6 cellular contexts compared by ENCODE assay signal in genomic region chr17:75854881-75855309, GRCh38. TPM values are rescaled to one million over a fixed set of nuclear protein-coding genes. Genes with fewer than 3 reads are reported as not detected.
DNase-seq lines count a peak whose midpoint lies in the region; ATAC-seq, FAIRE-seq and TF ChIP-seq lines count a peak whose summit lies in the region.

No MANE protein-coding gene starts in this region.

- peak; percentile 39; the same call in 1 of the 2 replicates for TF ChIP-seq POLR2A in A549 (IDR thresholded peaks at IDR 0.05; ENCODE audit: low read length)

- H3K4me3 Mint-ChIP-seq in activated CD4-positive, alpha-beta T cell treated with anti-CD3 and anti-CD28 coated beads, Interleukin-2, amount 10 ng/mL, durations not matched to agents 7 days and 5 days, result no peak overlapping the region

- H3K4me3 ChIP-seq in A549 (peak overlapping the region; percentile 58), OCI-LY7 (ENCODE audit: low read depth, low read length, poor library complexity, severe bottlenecking) (peak overlapping the region; percentile 78), iPS-20b (ENCODE audit: low read length) (peak overlapping the region; percentile 88)

- intact Hi-C loops in OCI-LY7 (cut with micrococcal nuclease; ENCODE audit: unreplicated experiment), result loop anchor here (1.0 to 5.0 kb wide), 7 partner anchors 21 to 217 kb away; partner anchors contain the start of genes GALR2, MRPL38, RECQL5 and SAP30BP

- CTCF ChIA-PET in A549 (lab: Yijun Ruan, JAX), result interaction anchor here (0.9 to 37.0 kb wide), 15 partner anchors 9 to 147 kb away, joined by 3 to 691 read pairs (median 7); partner anchors contain the start of genes GALK1, TRIM47, TRIM65 and UNC13D
- CTCF ChIA-PET in OCI-LY7 (lab: Charles Lee; ENCODE audit: unreplicated experiment), result interaction anchor here (0.6 to 2.4 kb wide), 10 partner anchors 9 to 651 kb away, joined by 3 to 10 read pairs (median 4); partner anchors contain the start of gene TRIM65
- CTCF ChIA-PET in activated CD4-positive, alpha-beta T cell treated with anti-CD3 and anti-CD28 coated beads, Interleukin-2, amount 10 ng/mL, durations not matched to agents 7 days and 5 days (lab: Charles Lee), result interaction anchor here (0.6 to 2.9 kb wide), 18 partner anchors 10 to 267 kb away, joined by 3 to 30 read pairs (median 5); partner anchors contain the start of genes GALK1, TRIM47 and UNC13D

- WGBS in A549 (ENCODE audit: missing lambda C conversion rate), result 3% methylated on average over 12 of the region's 19 CpGs

- H3K4me1 Mint-ChIP-seq in activated CD4-positive, alpha-beta T cell treated with anti-CD3 and anti-CD28 coated beads, Interleukin-2, amount 10 ng/mL, durations not matched to agents 7 days and 5 days, result peaks cover 36% of the 10 kb centered on the region

- peaks cover 17% of the 10 kb centered on the region; the same call in 1 of the 2 replicates for H3K79me2 ChIP-seq in OCI-LY7 (ENCODE audit: insufficient read depth, low read depth, low read length)

- peaks cover 4% of the 10 kb centered on the region; the same call in 1 of the 2 replicates for H4K20me1 ChIP-seq in OCI-LY7 (ENCODE audit: insufficient read depth, low read length)

- H3K27me3 Mint-ChIP-seq in activated CD4-positive, alpha-beta T cell treated with anti-CD3 and anti-CD28 coated beads, Interleukin-2, amount 10 ng/mL, durations not matched to agents 7 days and 5 days, result no peaks in the 10 kb centered on the region

- TF ChIP-seq RAD21 in A549 (conservative IDR thresholded peaks at IDR 0.05 in 1 of 2, IDR thresholded peaks at IDR 0.05 in 1 of 2), result no peak

- peaks cover 10% of the 10 kb centered on the region for H3K36me3 Mint-ChIP-seq in activated CD4-positive, alpha-beta T cell treated with anti-CD3 and anti-CD28 coated beads, Interleukin-2, amount 10 ng/mL, durations not matched to agents 7 days and 5 days (ENCODE audit: low read depth)

- H3K27me3 ChIP-seq in iPS-20b (ENCODE audit: insufficient read depth, low read length), result no peaks in the 10 kb centered on the region

- TF ChIP-seq EP300 in A549 (IDR thresholded peaks at IDR 0.05), result no peak

- no peak for FAIRE-seq in A549 (lab: Jason Lieb, UNC)

- peak overlapping the region; percentile 64; the same call in 1 of the 2 replicates for H3K9ac ChIP-seq in iPS-20b (ENCODE audit: low read depth, low read length)

- POLR2A ChIA-PET in A549 (lab: Yijun Ruan, JAX) (interaction anchor here (0.6 to 2.8 kb wide), 25 partner anchors 8 to 1110 kb away, joined by 3 to 68 read pairs (median 5); partner anchors contain the start of genes EXOC7, GALK1, TRIM47 and TRIM65), OCI-LY7 (lab: Charles Lee) (interaction anchor here (0.5 to 2.6 kb wide), 19 partner anchors 8 to 249 kb away, joined by 3 to 28 read pairs (median 4); partner anchors contain the start of genes EXOC7, MRPL38, TRIM65 and UNK)
- POLR2A ChIA-PET in activated CD4-positive, alpha-beta T cell treated with anti-CD3 and anti-CD28 coated beads, Interleukin-2, amount 10 ng/mL, durations not matched to agents 7 days and 5 days (lab: Charles Lee), result interaction anchor here (0.6 to 1.5 kb wide), 8 partner anchors 8 to 90 kb away, joined by 3 to 7 read pairs (median 4); partner anchors contain the start of gene GALK1

- H3K9me3 ChIP-seq in A549 (no peaks in the 10 kb centered on the region), OCI-LY7 (ENCODE audit: low read length) (no peaks in the 10 kb centered on the region), iPS-20b (ENCODE audit: insufficient read depth, low read depth, low read length) (no peaks in the 10 kb centered on the region)

- peak; percentile 27 to 37; a peak in 5 of 6 replicates for ATAC-seq in A549

- H3K27ac Mint-ChIP-seq in activated CD4-positive, alpha-beta T cell treated with anti-CD3 and anti-CD28 coated beads, Interleukin-2, amount 10 ng/mL, durations not matched to agents 7 days and 5 days, result no peak overlapping the region

- BruUV-seq in OCI-LY7 (replicated peaks; lab: Mats Ljungman, UMichigan), result no TSS peak

- peak overlapping the region; percentile 91 for H3K4me2 ChIP-seq in A549
- peak overlapping the region; percentile 90 for H3K4me2 ChIP-seq in OCI-LY7 (ENCODE audit: low read length)

- TF ChIP-seq CTCF in A549 (IDR thresholded peaks at IDR 0.05) (no peak), OCI-LY7 (conservative IDR thresholded peaks at IDR 0.05; ENCODE audit: low read length) (no peak)

- peaks cover 19% of the 10 kb centered on the region for H3K4me1 ChIP-seq in A549
- H3K4me1 ChIP-seq in OCI-LY7 (ENCODE audit: insufficient read depth, low read length, poor library complexity, severe bottlenecking), result peaks cover 33% of the 10 kb centered on the region
- peaks cover 8% of the 10 kb centered on the region; the same call in 1 of the 2 replicates for H3K4me1 ChIP-seq in iPS-20b (ENCODE audit: insufficient read depth, low read length)

- H2AFZ ChIP-seq in OCI-LY7 (ENCODE audit: low read length), result no peak overlapping the region

- peak in 1 of 2 experiments; percentile 58 for DNase-seq in A549 (ENCODE audit: low read depth in 1 of 2, low spot score in 1 of 2)
- no peak for DNase-seq in OCI-LY7 (ENCODE audit: low spot score)
- DNase-seq in SKM-1 (lab: John Stamatoyannopoulos, UW; ENCODE audit: unreplicated experiment), result no peak
- DNase-seq in NCI-H2107 treated with DMSO at 0.1 percent for 48 hours (lab: John Stamatoyannopoulos, UW; ENCODE audit: unreplicated experiment), result no peak
- no peak for DNase-seq in activated CD4-positive, alpha-beta T cell treated with anti-CD3 and anti-CD28 coated beads, Interleukin-2, amount 10 ng/mL, durations not matched to agents 7 days and 5 days

- H3K9me3 Mint-ChIP-seq in activated CD4-positive, alpha-beta T cell treated with anti-CD3 and anti-CD28 coated beads, Interleukin-2, amount 10 ng/mL, durations not matched to agents 7 days and 5 days, result no peaks in the 10 kb centered on the region

- H3K27ac ChIP-seq in A549 (peak overlapping the region; percentile 83 to 88), OCI-LY7 (ENCODE audit: low read depth, low read length, poor library complexity, severe bottlenecking) (peak overlapping the region; percentile 7), iPS-20b (ENCODE audit: low read length) (no peak overlapping the region)

- no peaks in the 10 kb centered on the region for H3K9me2 ChIP-seq in OCI-LY7 (ENCODE audit: insufficient read depth, low read length)

- H3K36me3 ChIP-seq in OCI-LY7 (ENCODE audit: insufficient read depth, low read length) (peaks cover 13% of the 10 kb centered on the region; the same call in 1 of the 2 replicates), iPS-20b (ENCODE audit: insufficient read depth, low read depth, low read length) (peaks cover 14% of the 10 kb centered on the region)

RNA-seq across cellular contexts. Expression of gene WBP2, which starts 0.2 kb away (rescaled TPM):
- 35.6 and 39.7 TPM in 2 replicates for polyA plus RNA-seq in A549 (2011; rRNA removed)
- 26.6 and 35.4 TPM in 2 replicates for polyA plus RNA-seq in A549 (2012; cell fraction: cytosol; rRNA removed)
- 60.1 and 71.4 TPM in 2 replicates for polyA plus RNA-seq in A549 (2012; cell fraction: nucleus; rRNA removed)
- polyA plus RNA-seq in A549 (2017; fragmentation: RNase III; extraction: RNeasy Plus Mini Kit Qiagen cat#74134 plus additional on column Dnase treatment), result 111 to 131 TPM (median 116 TPM) in 3 replicates
- polyA minus RNA-seq in A549 (2011; rRNA and poly(A)+ RNA removed), result 31.8 and 40.3 TPM in 2 replicates
- total RNA-seq in OCI-LY7 (2014; rRNA removed; shearing (Covaris generic)), result 24.1 and 29.9 TPM in 2 replicates
- total RNA-seq in OCI-LY7 (2022), result 117 and 123 TPM in 2 replicates
- total RNA-seq in activated CD4-positive, alpha-beta T cell treated with anti-CD3 and anti-CD28 coated beads, Interleukin-2, amount 10 ng/mL, durations not matched to agents 7 days and 5 days, result 10 to 100 TPM; 76.8 to 83.5 TPM

RNA-seq across cellular contexts. Expression of gene UNC13D, which starts 10.7 kb away (rescaled TPM):
- polyA plus RNA-seq in A549 (2011; rRNA removed), result 0.97 and 1.6 TPM in 2 replicates
- polyA plus RNA-seq in A549 (2012; cell fraction: cytosol; rRNA removed), result 1.3 and 2.0 TPM in 2 replicates
- 6.1 and 10.5 TPM in 2 replicates for polyA plus RNA-seq in A549 (2012; cell fraction: nucleus; rRNA removed)
- polyA plus RNA-seq in A549 (2017; fragmentation: RNase III; extraction: RNeasy Plus Mini Kit Qiagen cat#74134 plus additional on column Dnase treatment), result 3.5 to 4.5 TPM (median 4.3 TPM) in 3 replicates
- 1.7 and 3.3 TPM in 2 replicates for polyA minus RNA-seq in A549 (2011; rRNA and poly(A)+ RNA removed)
- 7.1 and 8.0 TPM in 2 replicates for total RNA-seq in OCI-LY7 (2014; rRNA removed; shearing (Covaris generic))
- 12.2 and 17.8 TPM in 2 replicates for total RNA-seq in OCI-LY7 (2022)
- total RNA-seq in activated CD4-positive, alpha-beta T cell treated with anti-CD3 and anti-CD28 coated beads, Interleukin-2, amount 10 ng/mL, durations not matched to agents 7 days and 5 days, result 100 to 1,000 TPM; 161 to 182 TPM

RNA-seq across cellular contexts. Expression of gene TRIM47, which starts 23.5 kb away (rescaled TPM):
- polyA plus RNA-seq in A549 (2011; rRNA removed) (19.6 and 26.7 TPM in 2 replicates), A549 (2017; fragmentation: RNase III; extraction: RNeasy Plus Mini Kit Qiagen cat#74134 plus additional on column Dnase treatment) (45.3 to 54.7 TPM (median 46.6 TPM) in 3 replicates)
- 50.0 and 67.2 TPM in 2 replicates for polyA plus RNA-seq in A549 (2012; cell fraction: cytosol; rRNA removed)
- 162 and 183 TPM in 2 replicates for polyA plus RNA-seq in A549 (2012; cell fraction: nucleus; rRNA removed)
- 31.2 and 34.8 TPM in 2 replicates for polyA minus RNA-seq in A549 (2011; rRNA and poly(A)+ RNA removed)
- total RNA-seq in OCI-LY7 (2014; rRNA removed; shearing (Covaris generic)), result 32.7 and 41.9 TPM in 2 replicates
- 21.6 and 25.9 TPM in 2 replicates for total RNA-seq in OCI-LY7 (2022)
- total RNA-seq in activated CD4-positive, alpha-beta T cell treated with anti-CD3 and anti-CD28 coated beads, Interleukin-2, amount 10 ng/mL, durations not matched to agents 7 days and 5 days, result 10 to 100 TPM; 33.9 to 43.4 TPM

RNA-seq across cellular contexts. Expression of gene TRIM65, which starts 41.9 kb away (rescaled TPM):
- polyA plus RNA-seq in A549 (2011; rRNA removed) (13.5 and 17.4 TPM in 2 replicates), A549 (2017; fragmentation: RNase III; extraction: RNeasy Plus Mini Kit Qiagen cat#74134 plus additional on column Dnase treatment) (26.2 to 30.2 TPM (median 30.1 TPM) in 3 replicates)
- 17.8 and 28.0 TPM in 2 replicates for polyA plus RNA-seq in A549 (2012; cell fraction: cytosol; rRNA removed)
- 46.1 and 47.2 TPM in 2 replicates for polyA plus RNA-seq in A549 (2012; cell fraction: nucleus; rRNA removed)
- polyA minus RNA-seq in A549 (2011; rRNA and poly(A)+ RNA removed), result 12.7 and 16.0 TPM in 2 replicates
- 45.0 and 54.2 TPM in 2 replicates for total RNA-seq in OCI-LY7 (2014; rRNA removed; shearing (Covaris generic))
- total RNA-seq in OCI-LY7 (2022), result 60.4 and 62.9 TPM in 2 replicates
- 10 to 100 TPM; 26.5 to 28.7 TPM for total RNA-seq in activated CD4-positive, alpha-beta T cell treated with anti-CD3 and anti-CD28 coated beads, Interleukin-2, amount 10 ng/mL, durations not matched to agents 7 days and 5 days

RNA-seq across cellular contexts. Expression of gene MRPL38, which starts 49.8 kb away (rescaled TPM):
- polyA plus RNA-seq in A549 (2011; rRNA removed), result 43.4 and 53.5 TPM in 2 replicates
- polyA plus RNA-seq in A549 (2012; cell fraction: cytosol; rRNA removed), result 126 and 151 TPM in 2 replicates
- 315 and 362 TPM in 2 replicates for polyA plus RNA-seq in A549 (2012; cell fraction: nucleus; rRNA removed)
- polyA plus RNA-seq in A549 (2017; fragmentation: RNase III; extraction: RNeasy Plus Mini Kit Qiagen cat#74134 plus additional on column Dnase treatment), result 102 to 105 TPM (median 104 TPM) in 3 replicates
- 63.6 and 110 TPM in 2 replicates for polyA minus RNA-seq in A549 (2011; rRNA and poly(A)+ RNA removed)
- 91.9 and 112 TPM in 2 replicates for total RNA-seq in OCI-LY7 (2014; rRNA removed; shearing (Covaris generic))
- 175 and 198 TPM in 2 replicates for total RNA-seq in OCI-LY7 (2022)
- total RNA-seq in activated CD4-positive, alpha-beta T cell treated with anti-CD3 and anti-CD28 coated beads, Interleukin-2, amount 10 ng/mL, durations not matched to agents 7 days and 5 days, result 10 to 100 TPM; 95.9 to 97.5 TPM

Comparison
In these comparisons a context has a peak if more than half of its experiments do, and no peak if none do; other contexts are left out.
1. RNA of gene UNC13D, which starts 10.7 kb away (total RNA-seq): 161 to 182 TPM in activated CD4-positive, alpha-beta T cell treated with anti-CD3 and anti-CD28 coated beads, Interleukin-2, amount 10 ng/mL, durations not matched to agents 7 days and 5 days; 7.1 to 17.8 TPM in OCI-LY7; every median in the first group is over 4 times any median in the second.
2. Peak in every context shown above with its lines, with median percentiles within 50 percentile points of each other: H3K4me3 ChIP-seq.